9 cellular contexts compared by ENCODE assay signal in genomic region chr6:29737707-29738630, GRCh38. TPM values are rescaled to one million over a fixed set of nuclear protein-coding genes. Genes with fewer than 3 reads are reported as not detected.
DNase-seq lines count a peak whose midpoint lies in the region; ATAC-seq, FAIRE-seq and TF ChIP-seq lines count a peak whose summit lies in the region.
"Had no signal": no experiment of that assay in that cellular context is flagged by ENCODE, and none has a peak within 500 bp of the region (broad histone marks: within the 10 kb centered on the region; RNA-seq: fewer than 3 reads in every experiment).

No MANE protein-coding gene starts in this region.

- no peak overlapping the region for H3K4me2 ChIP-seq in K562 (ENCODE audit: insufficient read depth, low read length)
- H3K4me2 ChIP-seq: BLaER1 had no signal

- H3K9me3 ChIP-seq in MG63 (no peaks in the 10 kb centered on the region), K562 (replicated peaks; ENCODE audit: control insufficient read depth, insufficient read depth, low read depth, low read length) (no peaks in the 10 kb centered on the region; the same call in 1 of the 2 replicates)

- BruUV-seq in K562 (replicated peaks; lab: Mats Ljungman, UMichigan), result no TSS peak

- FAIRE-seq in K562 (lab: Jason Lieb, UNC), result peak; percentile 66

- peak; percentile 84 to 86 (median 85) for TF ChIP-seq CTCF in K562 (IDR thresholded peaks at IDR 0.05 in 2 of 3, conservative IDR thresholded peaks at IDR 0.05 in 1 of 3; ENCODE audit: insufficient read depth in 2 of 3, low read depth in 1 of 3, low read length in 3 of 3)

- H3K4me3 ChIP-seq in MG63, result no peak overlapping the region
- H3K4me3 ChIP-seq in K562, result no peak overlapping the region
- H3K4me3 ChIP-seq: BLaER1 had no signal

- H3K36me3 ChIP-seq in MG63 (no peaks in the 10 kb centered on the region), K562 (ENCODE audit: control insufficient read depth, insufficient read depth, low read length) (no peaks in the 10 kb centered on the region)
- H3K36me3 ChIP-seq: BLaER1 had no signal

- WGBS in K562 (ENCODE audit: insufficient coverage, low coverage, missing lambda C conversion rate), result 6% methylated on average over 8 of the region's 9 CpGs

- H3K4me1 ChIP-seq in K562 (replicated peaks in 1 of 2; ENCODE audit: control insufficient read depth in 2 of 2, insufficient read depth in 2 of 2, low read length in 2 of 2), result no peaks in the 10 kb centered on the region

- no peak overlapping the region for H3K27ac ChIP-seq in K562 (ENCODE audit: extremely low read depth, low read depth, low read length)
- H3K27ac ChIP-seq: BLaER1 had no signal

- H3K27me3 ChIP-seq in MG63, result no peaks in the 10 kb centered on the region
- 0 out of 5 replicates have a peak, but pooled peaks cover 0 to 4% of the 10 kb centered on the region in 2 experiments for H3K27me3 ChIP-seq in K562 (ENCODE audit: control insufficient read depth in 2 of 2, insufficient read depth in 2 of 2, low read length in 2 of 2)
- H3K27me3 ChIP-seq: BLaER1 had no signal

- DNase-seq in NCI-H1092 treated with DMSO at 0.1 percent for 48 hours (lab: John Stamatoyannopoulos, UW), result peak; percentile 16
- no peak for DNase-seq in NCI-H1092 (lab: John Stamatoyannopoulos, UW)
- peak; percentile 26 for DNase-seq in MG63
- DNase-seq in UCSD-AML1 (lab: John Stamatoyannopoulos, UW; ENCODE audit: unreplicated experiment), result peak; percentile 41
- DNase-seq in K562 (ENCODE audit: extremely low read depth in 1 of 4, low spot score in 3 of 4), result peak; percentile 52 to 78 (median 60)
- peak; percentile 59 for DNase-seq in inferior parietal cortex (ENCODE audit: extremely low spot score)
- DNase-seq in stimulated activated CD4-positive, alpha-beta T cell treated with anti-CD3 and anti-CD28 coated beads, Interleukin-1b, Interleukin-23, amount 100 ng/mL, for 24 hours (ENCODE audit: low read depth in 4 of 4, low spot score in 1 of 4), result peak; percentile 41 to 53 (median 46)

- intact Hi-C loops in K562 (cut with micrococcal nuclease), result loop anchor here (1.0 to 10.0 kb wide), 3 partner anchors 15 to 277 kb away; no protein-coding TSS in a partner anchor

- no peak for TF ChIP-seq POLR2A in K562 (conservative IDR thresholded peaks at IDR 0.05)

- no peaks in the 10 kb centered on the region for H3K79me2 ChIP-seq in K562 (ENCODE audit: control insufficient read depth, insufficient read depth, low read length)

- TF ChIP-seq EP300 in K562 (IDR thresholded peaks at IDR 0.05; ENCODE audit: low read length), result no peak

- ATAC-seq in K562 (peak; percentile 96), HG03095 (IDR thresholded peaks at IDR 0.05; ENCODE audit: unreplicated experiment) (no peak)

- in situ Hi-C loops in K562 (cut with MboI), result loop anchor here (10.0 to 25.0 kb wide), 2 partner anchors 99 to 267 kb away; partner anchors contain the start of gene HLA-G

- no peak overlapping the region for H3K9ac ChIP-seq in K562 (ENCODE audit: insufficient read depth in 1 of 2, low read depth in 2 of 2, low read length in 2 of 2)
- H3K9ac ChIP-seq: BLaER1 had no signal

- no peak overlapping the region for H2AFZ ChIP-seq in K562 (ENCODE audit: low read depth, low read length)

- no peaks in the 10 kb centered on the region for H3K9me1 ChIP-seq in K562 (ENCODE audit: control insufficient read depth, insufficient read depth, low read length)

- POLR2A ChIA-PET in K562 (lab: Yijun Ruan, JAX), result interaction anchor here (0.9 to 1.1 kb wide), 3 partner anchors 10 to 394 kb away, joined by 3 read pairs; no protein-coding TSS in a partner anchor

- CTCF ChIA-PET in K562 (lab: Yijun Ruan, JAX; ENCODE audit: low intra/inter-chr PET ratio), result interaction anchor here (0.6 to 1.8 kb wide), 5 partner anchors 15 to 106 kb away, joined by 3 to 18 read pairs (median 3); no protein-coding TSS in a partner anchor

- no peaks in the 10 kb centered on the region; the same call in 1 of the 2 replicates for H4K20me1 ChIP-seq in K562 (replicated peaks; ENCODE audit: control insufficient read depth, insufficient read depth, low read length)

- TF ChIP-seq RAD21 in K562 (CRISPR knock-in tag; conservative IDR thresholded peaks at IDR 0.05 in 1 of 2, IDR thresholded peaks at IDR 0.05 in 1 of 2), result peak; percentile 41 to 90

TF ChIP-seq in K562, 482 proteins besides CTCF, POLR2A, EP300 and RAD21 (continues in another document):
- TF ChIP-seq RREB1 (CRISPR knock-in tag; IDR thresholded peaks at IDR 0.05) (no peak), KHSRP (IDR thresholded peaks at IDR 0.05) (no peak), CC2D1A (IDR thresholded peaks at IDR 0.05) (peak; percentile 71)

RNA-seq across cellular contexts. Expression of gene HLA-F, which starts 14.7 kb away (rescaled TPM):
- 8.0 and 12.9 TPM in 2 replicates for total RNA-seq in MG63 (2014; rRNA removed; shearing (Covaris generic); ENCODE audit: low replicate concordance)
- total RNA-seq in K562 (2011; cell fraction: chromatin; rRNA removed; ENCODE audit: low replicate concordance), result not detected in 2 replicates
- total RNA-seq in K562 (2011; cell fraction: nucleolus; rRNA removed), result not detected in 2 replicates
- total RNA-seq in K562 (2011; cell fraction: nucleoplasm; rRNA removed), result not detected in 2 replicates
- total RNA-seq in K562 (2014; rRNA removed), result not detected in 2 replicates
- not detected in 2 replicates for total RNA-seq in K562 (2014; rRNA removed; fragmentation: Illumina TruSeq; extraction: Trizol)
- total RNA-seq in K562 (2015; rRNA removed; fragmentation: Illumina TruSeq; extraction: Trizol), result not detected in 2 replicates
- total RNA-seq in K562 (2021), result 0.40 and 0.89 TPM in 2 replicates
- not detected in 2 replicates for polyA plus RNA-seq in K562 (2011; rRNA removed)
- polyA plus RNA-seq in K562 (2011; cell fraction: cytosol; rRNA removed), result not detected in 2 replicates
- not detected in 2 replicates for polyA plus RNA-seq in K562 (2011; cell fraction: nucleus; rRNA removed)
- 0.43 and 1.1 TPM in 2 replicates for polyA plus RNA-seq in K562 (2012)
- not detected in 2 replicates for polyA plus RNA-seq in K562 (2014; fragmentation: Illumina TruSeq; extraction: Trizol)
- polyA plus RNA-seq in K562 (2014; fragmentation: Nextera tagmentation; extraction: Ambion mirVana), result under 1 TPM; 0.46 to 0.76 TPM
- 0.15 TPM in 1 of 2 replicates, not detected in the other for polyA plus RNA-seq in K562 (2014; rRNA removed)
- polyA minus RNA-seq in K562 (2011; rRNA and poly(A)+ RNA removed), result not detected in 2 replicates
- not detected in 2 replicates for polyA minus RNA-seq in K562 (2011; cell fraction: cytosol; rRNA and poly(A)+ RNA removed)
- not detected in 2 replicates for polyA minus RNA-seq in K562 (2011; cell fraction: nucleus; rRNA and poly(A)+ RNA removed)

RNA-seq across cellular contexts. Expression of gene ZFP57, which starts 57.0 kb away (rescaled TPM):
- not detected in 2 replicates for total RNA-seq in MG63 (2014; rRNA removed; shearing (Covaris generic); ENCODE audit: low replicate concordance)
- 0.14 TPM in 1 of 2 replicates, not detected in the other for total RNA-seq in K562 (2011; cell fraction: chromatin; rRNA removed; ENCODE audit: low replicate concordance)
- total RNA-seq in K562 (2011; cell fraction: nucleolus; rRNA removed), result not detected in 2 replicates
- not detected in 2 replicates for total RNA-seq in K562 (2011; cell fraction: nucleoplasm; rRNA removed)
- total RNA-seq in K562 (2014; rRNA removed) (0.20 and 0.23 TPM in 2 replicates), K562 (2014; rRNA removed; fragmentation: Illumina TruSeq; extraction: Trizol) (0.13 and 0.22 TPM in 2 replicates), K562 (2015; rRNA removed; fragmentation: Illumina TruSeq; extraction: Trizol) (0.07 TPM in 1 of 2 replicates, not detected in the other), K562 (2021) (0.13 TPM in 2 replicates)
- polyA plus RNA-seq in K562 (2011; rRNA removed) (0.04 TPM in 1 of 2 replicates, not detected in the other), K562 (2014; fragmentation: Illumina TruSeq; extraction: Trizol) (0.10 and 0.28 TPM in 2 replicates), K562 (2014; fragmentation: Nextera tagmentation; extraction: Ambion mirVana) (under 1 TPM; 0.07 to 0.11 TPM), K562 (2014; rRNA removed) (0.09 and 0.28 TPM in 2 replicates)
- not detected in 2 replicates for polyA plus RNA-seq in K562 (2011; cell fraction: cytosol; rRNA removed)
- not detected in 2 replicates for polyA plus RNA-seq in K562 (2011; cell fraction: nucleus; rRNA removed)
- polyA plus RNA-seq in K562 (2012), result 0.05 and 0.15 TPM in 2 replicates
- polyA minus RNA-seq in K562 (2011; rRNA and poly(A)+ RNA removed), result not detected in 2 replicates
- polyA minus RNA-seq in K562 (2011; cell fraction: cytosol; rRNA and poly(A)+ RNA removed), result not detected in 2 replicates
- polyA minus RNA-seq in K562 (2011; cell fraction: nucleus; rRNA and poly(A)+ RNA removed), result not detected in 2 replicates
